ENCODE assay signal across 18 cellular contexts in the genomic region with DNA sequence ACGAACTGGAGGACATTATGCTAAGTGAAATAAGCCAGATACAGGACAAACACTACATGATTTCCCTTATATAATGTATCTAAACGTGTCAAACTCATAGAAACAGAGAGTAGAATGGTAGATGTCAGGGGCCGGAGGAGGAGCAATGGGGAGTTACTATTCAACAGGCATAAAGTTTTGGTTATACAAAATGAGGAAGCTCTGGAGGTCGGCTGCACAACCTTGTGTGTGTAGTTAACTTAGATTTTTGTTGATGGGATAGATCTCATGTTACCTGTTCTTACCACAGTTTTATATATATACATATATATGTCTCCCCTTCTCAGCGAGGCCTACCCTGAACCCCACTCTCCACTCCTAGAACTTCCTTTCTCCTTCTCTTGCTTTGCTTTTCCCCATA. TPM values are rescaled to one million over a fixed set of nuclear protein-coding genes. Genes with fewer than 3 reads are reported as not detected.
A peak's percentile ranks its signal among the peaks of the same experiment; 100 is the strongest.
DNase-seq lines count a peak whose midpoint lies in the region; ATAC-seq and TF ChIP-seq lines count a peak whose summit lies in the region.
"Had no signal": no experiment of that assay in that cellular context is flagged by ENCODE, and none has a peak within 500 bp of the region (broad histone marks: within the 10 kb centered on the region; RNA-seq: fewer than 3 reads in every experiment).

No MANE protein-coding gene starts in this region.

- H3K27me3 ChIP-seq in GM23248 (replicated peaks; ENCODE audit: insufficient read depth), result no peaks in the 10 kb centered on the region
- H3K27me3 ChIP-seq in adipocyte (replicated peaks; ENCODE audit: control insufficient read depth, insufficient read depth, low read length), result no peaks in the 10 kb centered on the region
- no peaks in the 10 kb centered on the region for H3K27me3 ChIP-seq in tibial artery
- H3K27me3 ChIP-seq: SJSA1 had no signal

- H3K36me3 ChIP-seq in GM23248 (ENCODE audit: low read depth), result no peaks in the 10 kb centered on the region
- H3K36me3 ChIP-seq in adipocyte (ENCODE audit: control insufficient read depth, insufficient read depth, low read length, severe bottlenecking), result no peaks in the 10 kb centered on the region
- no peaks in the 10 kb centered on the region for H3K36me3 ChIP-seq in tibial artery
- H3K36me3 ChIP-seq: SJSA1 had no signal

- peaks cover 22% of the 10 kb centered on the region for H3F3A ChIP-seq in GM23248 (ENCODE audit: insufficient read depth)

- H3K4me1 ChIP-seq in GM23248 (ENCODE audit: insufficient read depth), result peaks cover 21% of the 10 kb centered on the region
- H3K4me1 ChIP-seq in adipocyte (ENCODE audit: control insufficient read depth, insufficient read depth, low read length), result peaks cover 42% of the 10 kb centered on the region
- H3K4me1 ChIP-seq in tibial artery, result peaks cover 0 to 34% (median 17%) of the 10 kb centered on the region in 4 donors
- H3K4me1 ChIP-seq: SJSA1 had no signal

- H3K36me3 Mint-ChIP-seq in nephron (ENCODE audit: low read depth), result no peaks in the 10 kb centered on the region
- no peaks in the 10 kb centered on the region for H3K36me3 Mint-ChIP-seq in activated T-helper 1 cell treated with anti-CD3 and anti-CD28 coated beads, Interleukin-12 subunit alpha, Interleukin-12 subunit beta, Interleukin-2, Interleukin-4 antibody, amounts not matched to agents 30 ng/mL and 10 ng/mL and 1 ng/mL, durations not matched to agents 14 hours and 24 hours and 36 hours (ENCODE audit: low read depth)
- H3K36me3 Mint-ChIP-seq: CD14-positive monocyte had no signal

- H3K9ac ChIP-seq in GM23248, result peak overlapping the region; percentile 27; the same call in 1 of the 2 replicates
- H3K9ac ChIP-seq in adipocyte (ENCODE audit: low read length), result peak overlapping the region; percentile 75

- intact Hi-C loops in tibial artery (cut with DNase I; ENCODE audit: low total_unique reads), result no loop called here
- intact Hi-C loops in activated T-helper 1 cell treated with anti-CD3 and anti-CD28 coated beads, Interleukin-12 subunit alpha, Interleukin-12 subunit beta, Interleukin-2, Interleukin-4 antibody, amounts not matched to agents 30 ng/mL and 10 ng/mL and 1 ng/mL, durations not matched to agents 14 hours and 24 hours and 36 hours (cut with micrococcal nuclease), result no loop called here

- no peaks in the 10 kb centered on the region for H4K20me1 ChIP-seq in GM23248 (ENCODE audit: insufficient read depth)

- peak overlapping the region; percentile 40 for H2AFZ ChIP-seq in GM23248

- no peak for TF ChIP-seq CTCF in nephron (IDR thresholded peaks at IDR 0.05; ENCODE audit: unreplicated experiment in 3 of 3)
- TF ChIP-seq CTCF in tibial artery (IDR thresholded peaks at IDR 0.05), result no peak

- 76 to 84% methylated on average over 5 of the region's 5 CpGs for WGBS in GM23248 (ENCODE audit: low coverage in 1 of 2, low lambda C conversion rate in 2 of 2, missing lambda C conversion rate in 2 of 2), 2 experiments

- H3K9me3 ChIP-seq in GM23248 (ENCODE audit: low read depth) (no peaks in the 10 kb centered on the region), adipocyte (ENCODE audit: control insufficient read depth, low read length) (no peaks in the 10 kb centered on the region), tibial artery (no peaks in the 10 kb centered on the region)
- H3K9me3 ChIP-seq: SJSA1 had no signal

- no peaks in the 10 kb centered on the region for H3K79me2 ChIP-seq in GM23248 (ENCODE audit: insufficient read depth)

- in situ Hi-C loops in GM23248 (cut with MboI), result no loop called here

- no peak for ATAC-seq in HG03432 (IDR thresholded peaks at IDR 0.05; ENCODE audit: unreplicated experiment)
- ATAC-seq in GM18511 (IDR thresholded peaks at IDR 0.05; ENCODE audit: unreplicated experiment), result no peak
- ATAC-seq: GM23338, Panc1 had no signal

- H3K27ac ChIP-seq in GM23248, result peak overlapping the region; percentile 72
- peak overlapping the region; percentile 23 to 66 for H3K27ac ChIP-seq in tibial artery
- H3K27ac ChIP-seq: SJSA1 had no signal

- no peaks in the 10 kb centered on the region for H3K9me2 ChIP-seq in GM23248 (ENCODE audit: insufficient read depth)

- H3K27me3 Mint-ChIP-seq in nephron (ENCODE audit: low read depth), result no peaks in the 10 kb centered on the region
- H3K27me3 Mint-ChIP-seq in activated T-helper 1 cell treated with anti-CD3 and anti-CD28 coated beads, Interleukin-12 subunit alpha, Interleukin-12 subunit beta, Interleukin-2, Interleukin-4 antibody, amounts not matched to agents 30 ng/mL and 10 ng/mL and 1 ng/mL, durations not matched to agents 14 hours and 24 hours and 36 hours (ENCODE audit: insufficient read depth), result peaks cover 6% of the 10 kb centered on the region

- no peak overlapping the region for H3K4me3 Mint-ChIP-seq in nephron
- no peak overlapping the region for H3K4me3 Mint-ChIP-seq in activated T-helper 1 cell treated with anti-CD3 and anti-CD28 coated beads, Interleukin-12 subunit alpha, Interleukin-12 subunit beta, Interleukin-2, Interleukin-4 antibody, amounts not matched to agents 30 ng/mL and 10 ng/mL and 1 ng/mL, durations not matched to agents 14 hours and 24 hours and 36 hours
- H3K4me3 Mint-ChIP-seq: CD14-positive monocyte, GM23338 had no signal

- peak overlapping the region; percentile 21 to 48 (median 47) for H3K27ac Mint-ChIP-seq in nephron
- no peak overlapping the region for H3K27ac Mint-ChIP-seq in activated T-helper 1 cell treated with anti-CD3 and anti-CD28 coated beads, Interleukin-12 subunit alpha, Interleukin-12 subunit beta, Interleukin-2, Interleukin-4 antibody, amounts not matched to agents 30 ng/mL and 10 ng/mL and 1 ng/mL, durations not matched to agents 14 hours and 24 hours and 36 hours
- H3K27ac Mint-ChIP-seq: CD14-positive monocyte, GM23338 had no signal

- H3K4me3 ChIP-seq in GM23248, result no peak overlapping the region
- H3K4me3 ChIP-seq in adipocyte (ENCODE audit: low read length), result no peak overlapping the region
- no peak overlapping the region for H3K4me3 ChIP-seq in tibial artery
- H3K4me3 ChIP-seq: GM23338, K562, SJSA1 had no signal

- no peaks in the 10 kb centered on the region for H3K4me1 Mint-ChIP-seq in nephron
- H3K4me1 Mint-ChIP-seq in activated T-helper 1 cell treated with anti-CD3 and anti-CD28 coated beads, Interleukin-12 subunit alpha, Interleukin-12 subunit beta, Interleukin-2, Interleukin-4 antibody, amounts not matched to agents 30 ng/mL and 10 ng/mL and 1 ng/mL, durations not matched to agents 14 hours and 24 hours and 36 hours (ENCODE audit: low read depth), result no peaks in the 10 kb centered on the region
- H3K4me1 Mint-ChIP-seq: CD14-positive monocyte, GM23338 had no signal

- DNase-seq in GM23248 (no peak), adipocyte (ENCODE audit: low read depth) (no peak), tibial artery (no peak)
- DNase-seq in activated T-helper 1 cell treated with anti-CD3 and anti-CD28 coated beads, Interleukin-12 subunit alpha, Interleukin-12 subunit beta, Interleukin-2, Interleukin-4 antibody, amounts not matched to agents 30 ng/mL and 10 ng/mL and 1 ng/mL, durations not matched to agents 14 hours and 24 hours and 36 hours (ENCODE audit: low spot score), result no peak
- DNase-seq: DMS 273 treated with DMSO at 0.1 percent for 48 hours, DND-41, NCI-H1105 treated with DMSO at 0.1 percent for 48 hours, NCI-H1694 treated with DMSO at 0.1 percent for 48 hours, NCI-H510A had no signal

- H3K9me3 Mint-ChIP-seq in nephron, result peaks cover 2% of the 10 kb centered on the region
- H3K9me3 Mint-ChIP-seq in activated T-helper 1 cell treated with anti-CD3 and anti-CD28 coated beads, Interleukin-12 subunit alpha, Interleukin-12 subunit beta, Interleukin-2, Interleukin-4 antibody, amounts not matched to agents 30 ng/mL and 10 ng/mL and 1 ng/mL, durations not matched to agents 14 hours and 24 hours and 36 hours, result no peaks in the 10 kb centered on the region
- H3K9me3 Mint-ChIP-seq: GM23338 had no signal

- peak overlapping the region; percentile 55 for H3K4me2 ChIP-seq in GM23248 (ENCODE audit: unreplicated experiment)
- H3K4me2 ChIP-seq: GM23338 had no signal

RNA-seq across cellular contexts. Expression of gene TECTB, which starts 22.4 kb away (rescaled TPM):
- 0.63 TPM in 1 of 2 replicates, not detected in the other for total RNA-seq in GM23248 (2014; rRNA removed; shearing (Covaris generic))
- polyA plus RNA-seq in GM23248 (2016; fragmentation: Nextera tagmentation; extraction: Ambion mirVana), result 0.21 TPM in 1 of 2 replicates, not detected in the other
- total RNA-seq in activated T-helper 1 cell treated with anti-CD3 and anti-CD28 coated beads, Interleukin-12 subunit alpha, Interleukin-12 subunit beta, Interleukin-2, Interleukin-4 antibody, amounts not matched to agents 30 ng/mL and 10 ng/mL and 1 ng/mL, durations not matched to agents 14 hours and 24 hours and 36 hours, result not detected in 2 replicates
- total RNA-seq: G401, GM23338, K562, SJSA1 had no signal
- polyA plus RNA-seq: CD14-positive monocyte, GM23338, K562 had no signal
